Comparison of ENCODE assay signal across 10 cellular contexts in the genomic region with DNA sequence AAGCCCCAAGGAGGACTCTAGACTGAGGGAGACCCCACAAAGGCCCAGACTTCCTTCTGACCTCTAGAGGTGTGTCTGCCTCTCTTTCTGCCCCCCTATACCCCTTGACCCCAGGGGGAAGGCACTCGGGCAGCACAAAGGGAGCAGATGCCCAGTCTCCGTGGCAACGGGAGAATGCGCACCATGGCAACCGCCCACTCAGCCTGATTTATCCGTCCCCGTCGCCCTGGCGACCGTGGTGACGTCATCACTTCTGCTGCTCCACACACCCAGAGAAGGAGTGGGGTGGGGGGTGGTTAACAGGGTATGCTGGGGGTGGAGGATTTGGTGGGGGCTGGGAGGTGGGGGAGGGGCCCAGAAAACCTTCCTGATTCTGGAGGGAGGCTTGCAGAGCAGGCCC. TPM values are rescaled to one million over a fixed set of nuclear protein-coding genes. Genes with fewer than 3 reads are reported as not detected.
A peak's percentile ranks its signal among the peaks of the same experiment; 100 is the strongest.
DNase-seq lines count a peak whose midpoint lies in the region; ATAC-seq and TF ChIP-seq lines count a peak whose summit lies in the region.
"Had no signal": no experiment of that assay in that cellular context is flagged by ENCODE, and none has a peak within 500 bp of the region (broad histone marks: within the 10 kb centered on the region; RNA-seq: fewer than 3 reads in every experiment).

No MANE protein-coding gene starts in this region.

- no peaks in the 10 kb centered on the region for H3K36me3 Mint-ChIP-seq in type B pancreatic cell

- peaks cover 16% of the 10 kb centered on the region for H3K27me3 Mint-ChIP-seq in type B pancreatic cell

- no peak overlapping the region for H3K4me3 Mint-ChIP-seq in type B pancreatic cell
- H3K4me3 Mint-ChIP-seq: stimulated activated naive CD8-positive, alpha-beta T cell treated with anti-CD3 and anti-CD28 coated beads, Interleukin-15, Interleukin-2, amounts not matched to agents 100 ng/mL and 50 ng/mL, for 24 hours had no signal

- H3K9me3 Mint-ChIP-seq in type B pancreatic cell: no peaks in the 10 kb centered on the region
- H3K9me3 Mint-ChIP-seq: stimulated activated naive CD8-positive, alpha-beta T cell treated with anti-CD3 and anti-CD28 coated beads, Interleukin-15, Interleukin-2, amounts not matched to agents 100 ng/mL and 50 ng/mL, for 24 hours had no signal

- H3K27ac Mint-ChIP-seq in type B pancreatic cell: no peak overlapping the region
- H3K27ac Mint-ChIP-seq: stimulated activated naive CD8-positive, alpha-beta T cell treated with anti-CD3 and anti-CD28 coated beads, Interleukin-15, Interleukin-2, amounts not matched to agents 100 ng/mL and 50 ng/mL, for 24 hours had no signal

- H3K4me3 ChIP-seq in foreskin fibroblast (ENCODE audit: low read depth in 1 of 2, low read length in 2 of 2) (no peak overlapping the region), lower leg skin (ENCODE audit: low read depth, poor library complexity, severe bottlenecking) (no peak overlapping the region)
- H3K4me3 ChIP-seq: PC-9 had no signal

- 46 to 63% methylated on average over 4 to 11 of the region's 11 CpGs for WGBS in lower leg skin, 2 donors

- DNase-seq in stimulated activated naive CD4-positive, alpha-beta T cell treated with Interleukin-2 at 50 U/mL for 16 hours (lab: John Stamatoyannopoulos, UW): peak; percentile 28
- no peak for DNase-seq in stimulated activated naive CD4-positive, alpha-beta T cell (lab: John Stamatoyannopoulos, UW)
- DNase-seq in activated CD4-positive, alpha-beta T cell treated with anti-CD3 and anti-CD28 coated beads, Interleukin-2, amount 50 U/mL, for 1 hour: peak; percentile 45
- DNase-seq in foreskin fibroblast (peak; percentile 16 to 62), type B pancreatic cell (ENCODE audit: extremely low spot score, unreplicated experiment) (no peak), lower leg skin (ENCODE audit: low spot score in 2 of 2) (no peak), ureter (ENCODE audit: low spot score) (no peak)

- no peak for TF ChIP-seq POLR2A in lower leg skin (IDR thresholded peaks at IDR 0.05)

- intact Hi-C loops in lower leg skin (cut with DNase I; ENCODE audit: low total_unique reads): no loop called here

- no peak for ATAC-seq in HG03280 (IDR thresholded peaks at IDR 0.05; ENCODE audit: unreplicated experiment)

- no peaks in the 10 kb centered on the region for H3K4me1 Mint-ChIP-seq in type B pancreatic cell (ENCODE audit: unreplicated experiment)

- TF ChIP-seq CTCF in foreskin fibroblast (IDR thresholded peaks at IDR 0.05; ENCODE audit: low read depth, low read length) (no peak), type B pancreatic cell (conservative IDR thresholded peaks at IDR 0.05) (no peak), lower leg skin (IDR thresholded peaks at IDR 0.05) (no peak)

RNA-seq across cellular contexts. Expression of gene CELF3, which starts 6.4 kb away (rescaled TPM):
- total RNA-seq in type B pancreatic cell (ENCODE audit: low replicate concordance) (17.9 and 19.0 TPM in 2 replicates), lower leg skin (not detected), ureter (not detected)
- total RNA-seq: PC-9 had no signal

RNA-seq across cellular contexts. Expression of gene RIIAD1, which starts 11.1 kb away (rescaled TPM):
- 3.1 and 3.6 TPM in 2 replicates for total RNA-seq in type B pancreatic cell (ENCODE audit: low replicate concordance)
- not detected for total RNA-seq in lower leg skin
- total RNA-seq in ureter: not detected
- total RNA-seq: PC-9 had no signal

RNA-seq across cellular contexts. Expression of gene MRPL9, which starts 53.1 kb away (rescaled TPM):
- total RNA-seq in type B pancreatic cell (ENCODE audit: low replicate concordance): 80.4 and 92.1 TPM in 2 replicates
- total RNA-seq in lower leg skin: 100 to 1,000 TPM in 1 of 4 donors, 10 to 100 TPM in 3; 48.8 to 112 (median 66.4) TPM
- 66.1 TPM for total RNA-seq in ureter

Comparison
In these comparisons a context has a peak if more than half of its experiments do, and no peak if none do; other contexts are left out.
1. DNase-seq: peak in stimulated activated naive CD4-positive, alpha-beta T cell treated with Interleukin-2 at 50 U/mL for 16 hours (single experiment), activated CD4-positive, alpha-beta T cell treated with anti-CD3 and anti-CD28 coated beads, Interleukin-2, amount 50 U/mL, for 1 hour (single experiment) and foreskin fibroblast (2 of 2); none in stimulated activated naive CD4-positive, alpha-beta T cell (0 of 6), type B pancreatic cell (single experiment), lower leg skin (0 of 2) and ureter (single experiment).
2. RNA of gene CELF3, which starts 6.4 kb away (total RNA-seq): 17.9 to 19.0 TPM in type B pancreatic cell; not detected in lower leg skin and not detected in ureter (single experiment); every median in the first group is over 10 times any median in the second.